ENCODE assay signal across 20 cellular contexts in genomic region chr3:157837341-157837740, GRCh38.
"Had no signal": no experiment of that assay in that cellular context is flagged by ENCODE, and none has a peak within 500 bp of the region (broad histone marks: within the 10 kb centered on the region; RNA-seq: fewer than 3 reads in every experiment).

No MANE protein-coding gene starts in this region.

- H3K27ac ChIP-seq: Peyer's patch had no signal

- H3K9me3 ChIP-seq: Peyer's patch had no signal

- H3K27me3 ChIP-seq: Peyer's patch had no signal

- H3K36me3 ChIP-seq: Peyer's patch had no signal

- H3K4me3 ChIP-seq: Peyer's patch had no signal

- DNase-seq: activated CD4-positive, alpha-beta T cell treated with anti-CD3 and anti-CD28 coated beads, Interleukin-2, amount 10 ng/mL, durations not matched to agents 24 days and 14 days; activated CD4-positive, alpha-beta T cell treated with anti-CD3 and anti-CD28 coated beads, Interleukin-2, amount 50 U/mL, for 4 hours; activated CD8-positive, alpha-beta T cell treated with anti-CD3 and anti-CD28 coated beads for 36 hours; activated gamma-delta T cell treated with Interleukin-2 at 50 U/mL for 16 hours; activated naive CD4-positive, alpha-beta T cell treated with anti-CD3 and anti-CD28 coated beads for 36 hours; activated T-cell treated with anti-CD3 and anti-CD28 coated beads, Interleukin-2, amount 50 U/mL, for 24 hours; anterior cingulate cortex; Karpas-422; KBM-7; NCI-H1105; NCI-H1417 treated with DMSO at 0.1 percent for 48 hours; NCI-H1930; NCI-H2081 treated with DMSO at 0.1 percent for 48 hours; NCI-H226; NCI-H446 treated with DMSO at 0.1 percent for 48 hours; NK-92 treated with Interleukin-12 subunit alpha and Interleukin-12 subunit beta, amount 100 ng/mL, for 24 hours; PC-3; Peyer's patch; RPMI8226; SHP77 treated with DMSO at 0.1 percent for 48 hours had no signal

- H3K4me1 ChIP-seq: Peyer's patch had no signal
